1 cellular context compared by ENCODE assay signal in the genomic region with DNA sequence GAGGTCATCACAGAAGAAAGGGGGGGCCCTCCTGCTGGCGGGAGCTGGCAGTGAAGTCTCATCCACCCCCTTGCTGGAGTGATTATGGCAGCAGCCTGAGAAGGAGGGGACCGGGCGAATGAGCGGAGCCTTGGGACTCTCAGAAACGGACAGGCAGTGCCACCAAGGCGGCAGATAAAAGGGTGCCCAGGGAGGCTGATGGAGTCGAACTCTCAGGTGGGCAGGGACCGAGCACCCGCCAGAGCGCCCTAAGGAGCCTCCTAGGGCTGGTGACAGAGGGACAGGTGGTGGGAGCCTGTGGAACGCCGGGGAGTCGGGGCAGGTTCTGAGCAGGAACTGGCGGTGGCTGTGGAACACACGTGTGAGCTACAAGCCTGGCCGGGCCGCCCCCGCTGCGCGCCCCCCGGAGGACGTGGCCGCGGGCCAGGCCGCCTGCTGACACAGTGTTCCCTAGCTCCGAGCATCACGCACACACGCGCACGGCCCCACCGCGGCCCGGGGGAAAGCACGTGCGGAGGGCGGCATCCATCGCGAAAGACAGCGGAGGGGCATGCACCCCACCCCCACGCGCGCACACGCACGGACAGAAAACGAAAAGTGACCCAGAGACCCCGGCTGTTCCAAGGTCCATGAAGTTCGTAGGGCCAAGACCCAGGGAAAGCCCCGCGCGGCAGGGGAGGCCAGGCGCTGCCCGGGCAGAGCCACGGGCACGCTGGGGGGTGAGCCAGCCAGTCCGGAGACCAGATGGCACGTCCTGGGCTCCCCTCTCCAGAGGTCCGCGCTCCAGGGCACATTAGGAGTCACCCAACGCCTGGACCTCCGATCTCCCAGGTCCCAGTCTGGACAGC.
TF ChIP-seq lines count a peak whose summit lies in the region.

No MANE protein-coding gene starts in this region.

TF ChIP-seq in HepG2, 621 proteins besides CTCF, POLR2A, EP300 and RAD21 (continued from another document and continues in another):
- TF ChIP-seq EEA1 (CRISPR knock-in tag; IDR thresholded peaks at IDR 0.05; ENCODE audit: borderline replicate concordance): peak; percentile 79; the same call in 1 of the 2 replicates
- 0 out of 2 replicates have a peak, but pooled peaks have one; percentile 53 for TF ChIP-seq ZNF563 (CRISPR knock-in tag; IDR thresholded peaks at IDR 0.05)
- TF ChIP-seq BRCA1 (CRISPR knock-in tag; IDR thresholded peaks at IDR 0.05): no peak
- TF ChIP-seq, protein P1, sequence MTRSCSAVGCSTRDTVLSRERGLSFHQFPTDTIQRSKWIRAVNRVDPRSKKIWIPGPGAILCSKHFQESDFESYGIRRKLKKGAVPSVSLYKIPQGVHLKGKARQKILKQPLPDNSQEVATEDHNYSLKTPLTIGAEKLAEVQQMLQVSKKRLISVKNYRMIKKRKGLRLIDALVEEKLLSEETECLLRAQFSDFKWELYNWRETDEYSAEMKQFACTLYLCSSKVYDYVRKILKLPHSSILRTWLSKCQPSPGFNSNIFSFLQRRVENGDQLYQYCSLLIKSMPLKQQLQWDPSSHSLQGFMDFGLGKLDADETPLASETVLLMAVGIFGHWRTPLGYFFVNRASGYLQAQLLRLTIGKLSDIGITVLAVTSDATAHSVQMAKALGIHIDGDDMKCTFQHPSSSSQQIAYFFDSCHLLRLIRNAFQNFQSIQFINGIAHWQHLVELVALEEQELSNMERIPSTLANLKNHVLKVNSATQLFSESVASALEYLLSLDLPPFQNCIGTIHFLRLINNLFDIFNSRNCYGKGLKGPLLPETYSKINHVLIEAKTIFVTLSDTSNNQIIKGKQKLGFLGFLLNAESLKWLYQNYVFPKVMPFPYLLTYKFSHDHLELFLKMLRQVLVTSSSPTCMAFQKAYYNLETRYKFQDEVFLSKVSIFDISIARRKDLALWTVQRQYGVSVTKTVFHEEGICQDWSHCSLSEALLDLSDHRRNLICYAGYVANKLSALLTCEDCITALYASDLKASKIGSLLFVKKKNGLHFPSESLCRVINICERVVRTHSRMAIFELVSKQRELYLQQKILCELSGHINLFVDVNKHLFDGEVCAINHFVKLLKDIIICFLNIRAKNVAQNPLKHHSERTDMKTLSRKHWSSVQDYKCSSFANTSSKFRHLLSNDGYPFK (CRISPR knock-in tag; IDR thresholded peaks at IDR 0.05; ENCODE audit: borderline replicate concordance): peak; percentile 38; the same call in 1 of the 2 replicates
- TF ChIP-seq ZIK1 (CRISPR knock-in tag; IDR thresholded peaks at IDR 0.05; ENCODE audit: borderline replicate concordance, low read depth): 0 out of 2 replicates have a peak, but pooled peaks have one; percentile 33
- TF ChIP-seq KLF15 (CRISPR knock-in tag; IDR thresholded peaks at IDR 0.05; ENCODE audit: borderline replicate concordance): peak; percentile 52; the same call in 1 of the 2 replicates
- TF ChIP-seq ZBTB38 (CRISPR knock-in tag; IDR thresholded peaks at IDR 0.05): 0 out of 2 replicates have a peak, but pooled peaks have one; percentile 43
- 0 out of 2 replicates have a peak, but pooled peaks have one; percentile 63 for TF ChIP-seq ZNF34 (CRISPR knock-in tag; IDR thresholded peaks at IDR 0.05; ENCODE audit: borderline replicate concordance)
- no peak for TF ChIP-seq ZNF816 (CRISPR knock-in tag; IDR thresholded peaks at IDR 0.05; ENCODE audit: borderline replicate concordance)
- TF ChIP-seq, protein P2, sequence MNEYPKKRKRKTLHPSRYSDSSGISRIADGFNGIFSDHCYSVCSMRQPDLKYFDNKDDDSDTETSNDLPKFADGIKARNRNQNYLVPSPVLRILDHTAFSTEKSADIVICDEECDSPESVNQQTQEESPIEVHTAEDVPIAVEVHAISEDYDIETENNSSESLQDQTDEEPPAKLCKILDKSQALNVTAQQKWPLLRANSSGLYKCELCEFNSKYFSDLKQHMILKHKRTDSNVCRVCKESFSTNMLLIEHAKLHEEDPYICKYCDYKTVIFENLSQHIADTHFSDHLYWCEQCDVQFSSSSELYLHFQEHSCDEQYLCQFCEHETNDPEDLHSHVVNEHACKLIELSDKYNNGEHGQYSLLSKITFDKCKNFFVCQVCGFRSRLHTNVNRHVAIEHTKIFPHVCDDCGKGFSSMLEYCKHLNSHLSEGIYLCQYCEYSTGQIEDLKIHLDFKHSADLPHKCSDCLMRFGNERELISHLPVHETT (CRISPR knock-in tag; conservative IDR thresholded peaks at IDR 0.05): no peak; the same call in 1 of the 2 replicates
- TF ChIP-seq IKZF4 (CRISPR knock-in tag; IDR thresholded peaks at IDR 0.05; ENCODE audit: borderline replicate concordance, low read depth, not compliant biosample characterization): peak; percentile 26
- TF ChIP-seq KDM5B (CRISPR knock-in tag; IDR thresholded peaks at IDR 0.05; ENCODE audit: borderline replicate concordance): peak; percentile 63
- TF ChIP-seq, protein P3, sequence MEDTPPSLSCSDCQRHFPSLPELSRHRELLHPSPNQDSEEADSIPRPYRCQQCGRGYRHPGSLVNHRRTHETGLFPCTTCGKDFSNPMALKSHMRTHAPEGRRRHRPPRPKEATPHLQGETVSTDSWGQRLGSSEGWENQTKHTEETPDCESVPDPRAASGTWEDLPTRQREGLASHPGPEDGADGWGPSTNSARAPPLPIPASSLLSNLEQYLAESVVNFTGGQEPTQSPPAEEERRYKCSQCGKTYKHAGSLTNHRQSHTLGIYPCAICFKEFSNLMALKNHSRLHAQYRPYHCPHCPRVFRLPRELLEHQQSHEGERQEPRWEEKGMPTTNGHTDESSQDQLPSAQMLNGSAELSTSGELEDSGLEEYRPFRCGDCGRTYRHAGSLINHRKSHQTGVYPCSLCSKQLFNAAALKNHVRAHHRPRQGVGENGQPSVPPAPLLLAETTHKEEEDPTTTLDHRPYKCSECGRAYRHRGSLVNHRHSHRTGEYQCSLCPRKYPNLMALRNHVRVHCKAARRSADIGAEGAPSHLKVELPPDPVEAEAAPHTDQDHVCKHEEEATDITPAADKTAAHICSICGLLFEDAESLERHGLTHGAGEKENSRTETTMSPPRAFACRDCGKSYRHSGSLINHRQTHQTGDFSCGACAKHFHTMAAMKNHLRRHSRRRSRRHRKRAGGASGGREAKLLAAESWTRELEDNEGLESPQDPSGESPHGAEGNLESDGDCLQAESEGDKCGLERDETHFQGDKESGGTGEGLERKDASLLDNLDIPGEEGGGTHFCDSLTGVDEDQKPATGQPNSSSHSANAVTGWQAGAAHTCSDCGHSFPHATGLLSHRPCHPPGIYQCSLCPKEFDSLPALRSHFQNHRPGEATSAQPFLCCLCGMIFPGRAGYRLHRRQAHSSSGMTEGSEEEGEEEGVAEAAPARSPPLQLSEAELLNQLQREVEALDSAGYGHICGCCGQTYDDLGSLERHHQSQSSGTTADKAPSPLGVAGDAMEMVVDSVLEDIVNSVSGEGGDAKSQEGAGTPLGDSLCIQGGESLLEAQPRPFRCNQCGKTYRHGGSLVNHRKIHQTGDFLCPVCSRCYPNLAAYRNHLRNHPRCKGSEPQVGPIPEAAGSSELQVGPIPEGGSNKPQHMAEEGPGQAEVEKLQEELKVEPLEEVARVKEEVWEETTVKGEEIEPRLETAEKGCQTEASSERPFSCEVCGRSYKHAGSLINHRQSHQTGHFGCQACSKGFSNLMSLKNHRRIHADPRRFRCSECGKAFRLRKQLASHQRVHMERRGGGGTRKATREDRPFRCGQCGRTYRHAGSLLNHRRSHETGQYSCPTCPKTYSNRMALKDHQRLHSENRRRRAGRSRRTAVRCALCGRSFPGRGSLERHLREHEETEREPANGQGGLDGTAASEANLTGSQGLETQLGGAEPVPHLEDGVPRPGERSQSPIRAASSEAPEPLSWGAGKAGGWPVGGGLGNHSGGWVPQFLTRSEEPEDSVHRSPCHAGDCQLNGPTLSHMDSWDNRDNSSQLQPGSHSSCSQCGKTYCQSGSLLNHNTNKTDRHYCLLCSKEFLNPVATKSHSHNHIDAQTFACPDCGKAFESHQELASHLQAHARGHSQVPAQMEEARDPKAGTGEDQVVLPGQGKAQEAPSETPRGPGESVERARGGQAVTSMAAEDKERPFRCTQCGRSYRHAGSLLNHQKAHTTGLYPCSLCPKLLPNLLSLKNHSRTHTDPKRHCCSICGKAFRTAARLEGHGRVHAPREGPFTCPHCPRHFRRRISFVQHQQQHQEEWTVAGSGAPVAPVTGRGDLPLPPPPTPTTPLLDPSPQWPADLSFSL (CRISPR knock-in tag; IDR thresholded peaks at IDR 0.05): peak; percentile 64; the same call in 1 of the 2 replicates
- no peak for TF ChIP-seq ZNF101 (CRISPR knock-in tag; IDR thresholded peaks at IDR 0.05; ENCODE audit: borderline replicate concordance, low read depth)
- TF ChIP-seq ZNF550 (CRISPR knock-in tag; IDR thresholded peaks at IDR 0.05; ENCODE audit: borderline replicate concordance): no peak
- TF ChIP-seq, protein P4, sequence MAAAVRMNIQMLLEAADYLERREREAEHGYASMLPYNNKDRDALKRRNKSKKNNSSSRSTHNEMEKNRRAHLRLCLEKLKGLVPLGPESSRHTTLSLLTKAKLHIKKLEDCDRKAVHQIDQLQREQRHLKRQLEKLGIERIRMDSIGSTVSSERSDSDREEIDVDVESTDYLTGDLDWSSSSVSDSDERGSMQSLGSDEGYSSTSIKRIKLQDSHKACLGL (CRISPR knock-in tag; IDR thresholded peaks at IDR 0.05): peak; percentile 91
- peak; percentile 15; the same call in 1 of the 2 replicates for TF ChIP-seq FOXA3 (CRISPR knock-in tag; IDR thresholded peaks at IDR 0.05)
- TF ChIP-seq ZFY (CRISPR knock-in tag; IDR thresholded peaks at IDR 0.05): peak; percentile 22
- TF ChIP-seq, protein P5, sequence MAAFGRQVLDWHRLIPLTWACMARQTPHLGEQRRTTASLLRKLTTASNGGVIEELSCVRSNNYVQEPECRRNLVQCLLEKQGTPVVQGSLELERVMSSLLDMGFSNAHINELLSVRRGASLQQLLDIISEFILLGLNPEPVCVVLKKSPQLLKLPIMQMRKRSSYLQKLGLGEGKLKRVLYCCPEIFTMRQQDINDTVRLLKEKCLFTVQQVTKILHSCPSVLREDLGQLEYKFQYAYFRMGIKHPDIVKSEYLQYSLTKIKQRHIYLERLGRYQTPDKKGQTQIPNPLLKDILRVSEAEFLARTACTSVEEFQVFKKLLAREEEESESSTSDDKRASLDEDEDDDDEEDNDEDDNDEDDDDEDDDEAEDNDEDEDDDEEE (CRISPR knock-in tag; IDR thresholded peaks at IDR 0.05): peak; percentile 85
- TF ChIP-seq ZNF296 (CRISPR knock-in tag; conservative IDR thresholded peaks at IDR 0.05): 0 out of 2 replicates have a peak, but pooled peaks have one; percentile 28
- TF ChIP-seq, protein P6, sequence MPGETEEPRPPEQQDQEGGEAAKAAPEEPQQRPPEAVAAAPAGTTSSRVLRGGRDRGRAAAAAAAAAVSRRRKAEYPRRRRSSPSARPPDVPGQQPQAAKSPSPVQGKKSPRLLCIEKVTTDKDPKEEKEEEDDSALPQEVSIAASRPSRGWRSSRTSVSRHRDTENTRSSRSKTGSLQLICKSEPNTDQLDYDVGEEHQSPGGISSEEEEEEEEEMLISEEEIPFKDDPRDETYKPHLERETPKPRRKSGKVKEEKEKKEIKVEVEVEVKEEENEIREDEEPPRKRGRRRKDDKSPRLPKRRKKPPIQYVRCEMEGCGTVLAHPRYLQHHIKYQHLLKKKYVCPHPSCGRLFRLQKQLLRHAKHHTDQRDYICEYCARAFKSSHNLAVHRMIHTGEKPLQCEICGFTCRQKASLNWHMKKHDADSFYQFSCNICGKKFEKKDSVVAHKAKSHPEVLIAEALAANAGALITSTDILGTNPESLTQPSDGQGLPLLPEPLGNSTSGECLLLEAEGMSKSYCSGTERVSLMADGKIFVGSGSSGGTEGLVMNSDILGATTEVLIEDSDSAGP (CRISPR knock-in tag; IDR thresholded peaks at IDR 0.05; ENCODE audit: borderline replicate concordance): peak; percentile 74; the same call in 1 of the 2 replicates
- 0 out of 2 replicates have a peak, but pooled peaks have one; percentile 4 for TF ChIP-seq BCL6 (CRISPR knock-in tag; IDR thresholded peaks at IDR 0.05)
- TF ChIP-seq, protein P7, sequence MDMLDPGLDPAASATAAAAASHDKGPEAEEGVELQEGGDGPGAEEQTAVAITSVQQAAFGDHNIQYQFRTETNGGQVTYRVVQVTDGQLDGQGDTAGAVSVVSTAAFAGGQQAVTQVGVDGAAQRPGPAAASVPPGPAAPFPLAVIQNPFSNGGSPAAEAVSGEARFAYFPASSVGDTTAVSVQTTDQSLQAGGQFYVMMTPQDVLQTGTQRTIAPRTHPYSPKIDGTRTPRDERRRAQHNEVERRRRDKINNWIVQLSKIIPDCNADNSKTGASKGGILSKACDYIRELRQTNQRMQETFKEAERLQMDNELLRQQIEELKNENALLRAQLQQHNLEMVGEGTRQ (IDR thresholded peaks at IDR 0.05; ENCODE audit: low read depth, low read length): no peak
- TF ChIP-seq, protein P7 (CRISPR knock-in tag; IDR thresholded peaks at IDR 0.05; ENCODE audit: borderline replicate concordance): no peak
- peak; percentile 25; the same call in 1 of the 2 replicates for TF ChIP-seq HNF4A (CRISPR knock-in tag; IDR thresholded peaks at IDR 0.05)
- peak; percentile 31; the same call in 1 of the 2 replicates for TF ChIP-seq THAP11 (CRISPR knock-in tag; IDR thresholded peaks at IDR 0.05)
- TF ChIP-seq NR2F1 (CRISPR knock-in tag; IDR thresholded peaks at IDR 0.05): 0 out of 4 replicates have a peak, but pooled peaks of 1 of the 2 experiments have one; percentile 11
- TF ChIP-seq ZBTB3 (CRISPR knock-in tag; IDR thresholded peaks at IDR 0.05; ENCODE audit: borderline replicate concordance, low read depth): peak; percentile 21; the same call in 1 of the 2 replicates
- TF ChIP-seq ZSCAN21 (CRISPR knock-in tag; IDR thresholded peaks at IDR 0.05; ENCODE audit: borderline replicate concordance): 0 out of 2 replicates have a peak, but pooled peaks have one; percentile 21
- TF ChIP-seq, protein P8, sequence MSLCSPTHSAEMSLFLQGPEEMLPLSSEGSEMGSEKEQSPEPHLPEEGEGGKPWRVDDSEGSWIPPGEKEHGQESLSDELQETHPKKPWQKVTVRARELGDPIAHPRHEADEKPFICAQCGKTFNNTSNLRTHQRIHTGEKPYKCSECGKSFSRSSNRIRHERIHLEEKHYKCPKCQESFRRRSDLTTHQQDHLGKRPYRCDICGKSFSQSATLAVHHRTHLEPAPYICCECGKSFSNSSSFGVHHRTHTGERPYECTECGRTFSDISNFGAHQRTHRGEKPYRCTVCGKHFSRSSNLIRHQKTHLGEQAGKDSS (CRISPR knock-in tag; IDR thresholded peaks at IDR 0.05; ENCODE audit: borderline replicate concordance, low read depth): no peak
- TF ChIP-seq, protein P9, sequence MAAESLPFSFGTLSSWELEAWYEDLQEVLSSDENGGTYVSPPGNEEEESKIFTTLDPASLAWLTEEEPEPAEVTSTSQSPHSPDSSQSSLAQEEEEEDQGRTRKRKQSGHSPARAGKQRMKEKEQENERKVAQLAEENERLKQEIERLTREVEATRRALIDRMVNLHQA (CRISPR knock-in tag; IDR thresholded peaks at IDR 0.05): 0 out of 2 replicates have a peak, but pooled peaks have one; percentile 31
- 0 out of 2 replicates have a peak, but pooled peaks have one; percentile 34 for TF ChIP-seq ZNF747 (CRISPR knock-in tag; IDR thresholded peaks at IDR 0.05; ENCODE audit: borderline replicate concordance)
- TF ChIP-seq, protein P10, sequence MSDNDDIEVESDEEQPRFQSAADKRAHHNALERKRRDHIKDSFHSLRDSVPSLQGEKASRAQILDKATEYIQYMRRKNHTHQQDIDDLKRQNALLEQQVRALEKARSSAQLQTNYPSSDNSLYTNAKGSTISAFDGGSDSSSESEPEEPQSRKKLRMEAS (IDR thresholded peaks at IDR 0.05): peak; percentile 93
- 0 out of 2 replicates have a peak, but pooled peaks have one; percentile 27 for TF ChIP-seq MTF1 (CRISPR knock-in tag; IDR thresholded peaks at IDR 0.05)
- 0 out of 2 replicates have a peak, but pooled peaks have one; percentile 65 for TF ChIP-seq KMT2A (CRISPR knock-in tag; IDR thresholded peaks at IDR 0.05)
- 0 out of 2 replicates have a peak, but pooled peaks have one; percentile 8 for TF ChIP-seq TARDBP (CRISPR knock-in tag; IDR thresholded peaks at IDR 0.05)
